12 cellular contexts compared by ENCODE assay signal in the genomic region with DNA sequence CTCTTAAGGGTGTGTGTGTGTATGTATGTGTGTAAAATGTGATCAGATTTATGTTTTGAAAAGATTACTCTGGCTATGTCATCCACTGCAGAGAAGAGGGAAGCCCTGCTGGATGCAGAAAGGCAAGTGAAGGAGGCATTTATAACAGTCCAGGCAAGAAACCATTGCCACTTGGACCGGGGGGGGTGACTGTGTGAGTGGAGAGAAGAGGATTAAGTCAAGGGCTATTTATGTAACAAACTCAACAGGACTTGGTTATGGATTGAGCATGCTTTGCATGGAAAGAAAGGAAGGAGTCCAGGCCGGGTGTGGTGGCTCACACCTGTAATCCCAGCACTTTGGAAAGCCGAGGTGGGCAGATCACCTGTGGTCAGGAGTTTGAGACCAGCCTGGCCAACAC.
"Had no signal": no experiment of that assay in that cellular context is flagged by ENCODE, and none has a peak within 500 bp of the region (broad histone marks: within the 10 kb centered on the region; RNA-seq: fewer than 3 reads in every experiment).

No MANE protein-coding gene starts in this region.

- DNase-seq: activated B cell treated with CpG ODN at 0.5 μM for 24 hours; activated CD4-positive, alpha-beta T cell treated with anti-CD3 and anti-CD28 coated beads for 36 hours; activated CD4-positive, alpha-beta T cell treated with anti-CD3 and anti-CD28 coated beads, Interleukin-2, amount 50 U/mL, for 4 hours; activated CD8-positive, alpha-beta memory T cell treated with anti-CD3 and anti-CD28 coated beads for 24 hours; activated CD8-positive, alpha-beta memory T cell treated with anti-CD3 and anti-CD28 coated beads, Interleukin-2, amount 50 U/mL, for 4 hours; activated T-cell treated with anti-CD3 and anti-CD28 coated beads, Interleukin-2, amount 50 U/mL, for 24 hours; aorta; nephron progenitor cell; right cardiac atrium; stimulated activated CD4-positive, alpha-beta T cell treated with anti-CD3 and anti-CD28 coated beads, Interleukin-1b, Interleukin-23, amount 100 ng/mL, for 48 hours; stimulated activated naive CD8-positive, alpha-beta T cell treated with anti-CD3 and anti-CD28 coated beads, Interleukin-15, amount 100 ng/mL, for 72 hours; tibial artery had no signal
